ENCODE assay signal across 8 cellular contexts in genomic region chr3:18424862-18425640, GRCh38. TPM values are rescaled to one million over a fixed set of nuclear protein-coding genes. Genes with fewer than 3 reads are reported as not detected.
A peak's percentile ranks its signal among the peaks of the same experiment; 100 is the strongest.
DNase-seq lines count a peak whose midpoint lies in the region; ATAC-seq and TF ChIP-seq lines count a peak whose summit lies in the region.

SATB1 (minus strand) TSS chr3:18425339; CDS start chr3:18420967, 4,372 bp downstream.

- peaks cover 89% of the 10 kb centered on the region for H3K27me3 ChIP-seq in RWPE2 (ENCODE audit: insufficient read depth, poor library complexity, severe bottlenecking)

- H3K36me3 Mint-ChIP-seq in neural crest cell (ENCODE audit: low read depth) = no peaks in the 10 kb centered on the region
- H3K36me3 Mint-ChIP-seq in type B pancreatic cell = peaks cover 7% of the 10 kb centered on the region

- H3K27ac Mint-ChIP-seq in neural crest cell (ENCODE audit: unreplicated experiment) = peak within 1 kb of the TSS; percentile 70
- H3K27ac Mint-ChIP-seq in type B pancreatic cell = peak within 1 kb of the TSS; percentile 98

- peaks cover 24% of the 10 kb centered on the region for H3K4me1 Mint-ChIP-seq in neural crest cell
- peaks cover 10% of the 10 kb centered on the region for H3K4me1 Mint-ChIP-seq in type B pancreatic cell (ENCODE audit: unreplicated experiment)

- H3K36me3 ChIP-seq in RWPE2 (ENCODE audit: low read depth) = no peaks in the 10 kb centered on the region

- H3K4me3 ChIP-seq in AG09309 (ENCODE audit: control insufficient read depth, low read depth, low read length) = peak within 1 kb of the TSS; percentile 93
- H3K4me3 ChIP-seq in RWPE2 (ENCODE audit: severe bottlenecking) = peak within 1 kb of the TSS; percentile 41

- no peak within 1 kb of the TSS for H3K27ac ChIP-seq in RWPE2 (ENCODE audit: poor library complexity, severe bottlenecking)

- H3K9me3 Mint-ChIP-seq in neural crest cell (no peaks in the 10 kb centered on the region), type B pancreatic cell (no peaks in the 10 kb centered on the region)

- H3K9me3 ChIP-seq in RWPE2 (ENCODE audit: severe bottlenecking) = no peaks in the 10 kb centered on the region

- H3K4me1 ChIP-seq in RWPE2 (ENCODE audit: insufficient read depth, poor library complexity, severe bottlenecking) = no peaks in the 10 kb centered on the region

- H3K27me3 Mint-ChIP-seq in neural crest cell (ENCODE audit: low read depth) (peaks cover 9% of the 10 kb centered on the region), type B pancreatic cell (no peaks in the 10 kb centered on the region)

- H3K4me3 Mint-ChIP-seq in neural crest cell (peak within 1 kb of the TSS; percentile 90), type B pancreatic cell (peak within 1 kb of the TSS; percentile 90)

- TF ChIP-seq CTCF in AG09309 (IDR thresholded peaks at IDR 0.05; ENCODE audit: control insufficient read depth, insufficient read depth, low read depth, low read length, missing control alignments) (no peak), RWPE2 (IDR thresholded peaks at IDR 0.05; ENCODE audit: poor library complexity, severe bottlenecking) (no peak), neural crest cell (conservative IDR thresholded peaks at IDR 0.05) (no peak), type B pancreatic cell (conservative IDR thresholded peaks at IDR 0.05) (no peak)

- no peak for DNase-seq in AG09309 (ENCODE audit: low read depth)
- DNase-seq in RWPE2 (ENCODE audit: low spot score) = peak; percentile 57
- DNase-seq in activated naive CD4-positive, alpha-beta T cell (lab: John Stamatoyannopoulos, UW) = peak; percentile 40 to 63 (median 56)
- peak; percentile 45 for DNase-seq in foreskin melanocyte
- peak; percentile 81 for DNase-seq in neural crest cell (ENCODE audit: low read depth, low spot score)
- peak; percentile 81 for DNase-seq in type B pancreatic cell (ENCODE audit: extremely low spot score, unreplicated experiment)

- ATAC-seq in GM19395 (IDR thresholded peaks at IDR 0.05; ENCODE audit: unreplicated experiment) = peak; percentile 53
- peak; percentile 49 for ATAC-seq in HG03521 (IDR thresholded peaks at IDR 0.05; ENCODE audit: unreplicated experiment)
- peak; percentile 73 for ATAC-seq in RWPE2 (ENCODE audit: low read depth)

RNA-seq across cellular contexts. Expression of gene SATB1, which starts in this region (rescaled TPM):
- 22.1 and 22.3 TPM in 2 replicates for total RNA-seq in neural crest cell
- 37.1 and 39.9 TPM in 2 replicates for total RNA-seq in type B pancreatic cell (ENCODE audit: low replicate concordance)
